Comparison of ENCODE assay signal across 8 cellular contexts in the genomic region with DNA sequence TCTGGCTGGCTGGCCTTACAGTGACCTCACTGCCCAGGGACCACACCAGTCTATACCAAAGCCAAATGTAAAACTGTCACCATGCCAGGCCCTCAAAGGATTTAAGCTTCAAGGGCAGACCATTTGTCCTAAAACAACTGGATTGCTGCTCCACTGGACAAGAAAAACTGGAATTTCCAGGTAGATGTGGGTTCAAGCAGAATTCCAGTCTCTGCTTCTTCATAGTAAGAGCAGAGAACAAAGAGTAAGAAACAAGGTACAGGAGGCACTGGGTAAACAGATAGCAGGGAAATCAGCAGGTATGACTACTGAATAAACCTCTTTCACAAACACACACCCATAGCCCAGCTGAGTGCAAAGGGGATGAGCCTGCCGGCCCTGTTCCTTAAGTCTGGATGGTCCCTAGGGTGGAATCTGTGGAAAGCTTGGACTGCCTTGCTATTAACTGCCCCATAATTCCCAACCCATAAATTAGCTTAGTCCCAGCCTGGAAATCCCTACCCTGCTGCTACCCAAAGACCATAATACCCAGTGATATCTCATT. TPM values are rescaled to one million over a fixed set of nuclear protein-coding genes. Genes with fewer than 3 reads are reported as not detected.
DNase-seq lines count a peak whose midpoint lies in the region; ATAC-seq and TF ChIP-seq lines count a peak whose summit lies in the region.

No MANE protein-coding gene starts in this region.

- peaks cover 12% of the 10 kb centered on the region; the same call in 1 of the 2 replicates for H4K20me1 ChIP-seq in DOHH2 (ENCODE audit: control insufficient read depth, insufficient read depth, low read depth, low read length)

- TF ChIP-seq CTCF in DOHH2 (IDR thresholded peaks at IDR 0.05; ENCODE audit: low read depth, low read length, poor library complexity, severe bottlenecking) (no peak), retinal pigment epithelial cell (conservative IDR thresholded peaks at IDR 0.05; ENCODE audit: low read depth, low read length) (no peak)

- H3K27me3 ChIP-seq in DOHH2 (ENCODE audit: control insufficient read depth, low read length) (no peaks in the 10 kb centered on the region), esophagus (ENCODE audit: control insufficient read depth in 1 of 2, insufficient read depth in 2 of 2, low read length in 2 of 2) (no peaks in the 10 kb centered on the region)

- H3K36me3 ChIP-seq in DOHH2 (ENCODE audit: control insufficient read depth, low read length): peaks cover 9% of the 10 kb centered on the region
- H3K36me3 ChIP-seq in esophagus (ENCODE audit: control insufficient read depth in 2 of 2, insufficient read depth in 2 of 2, low read length in 1 of 2): no peaks in the 10 kb centered on the region

- H3K27ac ChIP-seq in DOHH2 (ENCODE audit: low read depth, low read length): no peak overlapping the region
- H3K27ac ChIP-seq in esophagus (ENCODE audit: low read depth in 2 of 2, low read length in 1 of 2): peak overlapping the region; percentile 98 to 99

- peaks cover 100% of the 10 kb centered on the region for H3K79me2 ChIP-seq in DOHH2 (ENCODE audit: control insufficient read depth, low read length)

- DNase-seq in NCI-H748 treated with DMSO at 0.1 percent for 48 hours (lab: John Stamatoyannopoulos, UW) (peak; percentile 72), retinal pigment epithelial cell (ENCODE audit: low read depth) (no peak), putamen (ENCODE audit: low spot score) (no peak), hypothalamus (lab: John Stamatoyannopoulos, UW) (no peak), UCSD-AML1 (lab: John Stamatoyannopoulos, UW; ENCODE audit: unreplicated experiment) (no peak)

- H3F3A ChIP-seq in DOHH2 (ENCODE audit: control insufficient read depth, insufficient read depth): peaks cover 14% of the 10 kb centered on the region; the same call in 1 of the 2 replicates

- peak overlapping the region; percentile 19; the same call in 1 of the 2 replicates for H3K4me3 ChIP-seq in DOHH2 (ENCODE audit: low read length)
- H3K4me3 ChIP-seq in esophagus (ENCODE audit: low read depth in 1 of 2, low read length in 2 of 2): peak overlapping the region; percentile 7 to 8
- peak overlapping the region; percentile 17 for H3K4me3 ChIP-seq in retinal pigment epithelial cell (ENCODE audit: low read length)

- H3K4me2 ChIP-seq in DOHH2 (ENCODE audit: low read length): peak overlapping the region; percentile 71

- H3K4me1 ChIP-seq in DOHH2 (ENCODE audit: control insufficient read depth, low read length) (peaks cover 86% of the 10 kb centered on the region), esophagus (ENCODE audit: control insufficient read depth in 2 of 2, insufficient read depth in 2 of 2, low read length in 1 of 2) (peaks cover 10 to 32% of the 10 kb centered on the region in 2 donors)

- no peaks in the 10 kb centered on the region for H3K9me3 ChIP-seq in DOHH2 (ENCODE audit: control insufficient read depth, insufficient read depth, low read length)
- no peaks in the 10 kb centered on the region for H3K9me3 ChIP-seq in esophagus (ENCODE audit: control insufficient read depth in 2 of 2, insufficient read depth in 1 of 2, low read depth in 1 of 2, low read length in 1 of 2)

- WGBS in esophagus, 2 donors: 24 to 29% methylated on average over 1 of the region's 1 CpG

- ATAC-seq in HG02678 (IDR thresholded peaks at IDR 0.05; ENCODE audit: unreplicated experiment): no peak

- H3K9me2 ChIP-seq in DOHH2 (replicated peaks; ENCODE audit: control insufficient read depth, low read length): no peaks in the 10 kb centered on the region

RNA-seq across cellular contexts. Expression of gene B4GALT1, which starts 5.5 kb away (rescaled TPM):
- 10 to 100 TPM; 26.0 to 29.2 TPM for polyA plus RNA-seq in esophagus
